In the genomic region with DNA sequence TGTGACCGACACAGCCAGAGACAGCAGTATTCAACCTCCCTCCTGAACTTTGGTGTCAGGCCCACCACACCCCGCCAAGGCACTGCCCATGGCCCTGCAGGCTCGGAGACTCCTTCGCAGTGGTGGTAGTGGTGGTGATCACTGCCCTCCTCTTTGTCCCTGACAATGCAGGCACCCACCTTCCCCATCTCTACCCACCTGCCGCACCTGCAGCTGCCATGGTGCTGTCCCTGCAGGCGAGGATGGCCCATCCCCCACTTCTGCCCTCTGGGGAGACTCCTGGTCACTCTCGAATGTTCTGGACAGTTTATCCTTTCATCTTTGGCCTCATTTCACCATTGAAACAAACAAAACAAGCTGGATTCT, we compare ENCODE assay signal across 1 cellular context.
TF ChIP-seq lines count a peak whose summit lies in the region.

No MANE protein-coding gene starts in this region.

TF ChIP-seq in HepG2, 621 proteins besides CTCF, POLR2A, EP300 and RAD21:
- peak; percentile 55; the same call in 1 of the 2 replicates for TF ChIP-seq ZNF281 (CRISPR knock-in tag; IDR thresholded peaks at IDR 0.05; ENCODE audit: borderline replicate concordance)
- TF ChIP-seq, protein P1, sequence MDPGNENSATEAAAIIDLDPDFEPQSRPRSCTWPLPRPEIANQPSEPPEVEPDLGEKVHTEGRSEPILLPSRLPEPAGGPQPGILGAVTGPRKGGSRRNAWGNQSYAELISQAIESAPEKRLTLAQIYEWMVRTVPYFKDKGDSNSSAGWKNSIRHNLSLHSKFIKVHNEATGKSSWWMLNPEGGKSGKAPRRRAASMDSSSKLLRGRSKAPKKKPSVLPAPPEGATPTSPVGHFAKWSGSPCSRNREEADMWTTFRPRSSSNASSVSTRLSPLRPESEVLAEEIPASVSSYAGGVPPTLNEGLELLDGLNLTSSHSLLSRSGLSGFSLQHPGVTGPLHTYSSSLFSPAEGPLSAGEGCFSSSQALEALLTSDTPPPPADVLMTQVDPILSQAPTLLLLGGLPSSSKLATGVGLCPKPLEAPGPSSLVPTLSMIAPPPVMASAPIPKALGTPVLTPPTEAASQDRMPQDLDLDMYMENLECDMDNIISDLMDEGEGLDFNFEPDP (CRISPR knock-in tag; conservative IDR thresholded peaks at IDR 0.05), result 0 out of 2 replicates have a peak, but pooled peaks have one; percentile 57
- no peak for TF ChIP-seq RARG (CRISPR knock-in tag; IDR thresholded peaks at IDR 0.05; ENCODE audit: low read depth)
- TF ChIP-seq ZNF777 (CRISPR knock-in tag; IDR thresholded peaks at IDR 0.05), result no peak
